In genomic region chr6:52227495-52227894, GRCh38 we compare ENCODE assay signal across 10 cellular contexts. TPM values are rescaled to one million over a fixed set of nuclear protein-coding genes. Genes with fewer than 3 reads are reported as not detected.
A peak's percentile ranks its signal among the peaks of the same experiment; 100 is the strongest.
DNase-seq lines count a peak whose midpoint lies in the region; ATAC-seq and TF ChIP-seq lines count a peak whose summit lies in the region.
"Had no signal": no experiment of that assay in that cellular context is flagged by ENCODE, and none has a peak within 500 bp of the region (broad histone marks: within the 10 kb centered on the region; RNA-seq: fewer than 3 reads in every experiment).

No MANE protein-coding gene starts in this region.

- H3K27ac Mint-ChIP-seq in activated CD8-positive, alpha-beta T cell treated with anti-CD3 and anti-CD28 coated beads, Interleukin-2, amount 10 ng/mL, durations not matched to agents 7 days and 5 days = no peak overlapping the region
- H3K27ac Mint-ChIP-seq: naive B cell had no signal

- H3K4me1 ChIP-seq in left ventricle myocardium inferior = no peaks in the 10 kb centered on the region

- no peaks in the 10 kb centered on the region for H3K36me3 ChIP-seq in left ventricle myocardium inferior

- H3K36me3 Mint-ChIP-seq in activated CD8-positive, alpha-beta T cell treated with anti-CD3 and anti-CD28 coated beads, Interleukin-2, amount 10 ng/mL, durations not matched to agents 7 days and 5 days (ENCODE audit: low read depth) = no peaks in the 10 kb centered on the region
- H3K36me3 Mint-ChIP-seq: naive B cell had no signal

- TF ChIP-seq CTCF in left ventricle myocardium inferior (IDR thresholded peaks at IDR 0.05; ENCODE audit: borderline replicate concordance) = no peak

- peak; percentile 77 for DNase-seq in activated CD8-positive, alpha-beta T cell treated with anti-CD3 and anti-CD28 coated beads, Interleukin-2, amount 10 ng/mL, durations not matched to agents 7 days and 5 days
- DNase-seq in stimulated activated CD4-positive, alpha-beta T cell treated with anti-CD3 and anti-CD28 coated beads, TNF-alpha, amount 100 ng/mL, for 24 hours (ENCODE audit: low read depth in 3 of 3) = peak; percentile 33 to 69 (median 56)
- DNase-seq in anterior cingulate cortex (lab: John Stamatoyannopoulos, UW) (no peak), left ventricle myocardium inferior (no peak), head of caudate nucleus (no peak), NCI-H1417 (lab: John Stamatoyannopoulos, UW) (no peak)
- DNase-seq: naive B cell had no signal

- POLR2A ChIA-PET in activated CD8-positive, alpha-beta T cell treated with anti-CD3 and anti-CD28 coated beads, Interleukin-2, amount 10 ng/mL, durations not matched to agents 7 days and 5 days (lab: Charles Lee) = no interaction called here

- H3K27ac ChIP-seq in left ventricle myocardium inferior (replicated peaks) = no peak overlapping the region

- peaks cover 27% of the 10 kb centered on the region for H3K4me1 Mint-ChIP-seq in activated CD8-positive, alpha-beta T cell treated with anti-CD3 and anti-CD28 coated beads, Interleukin-2, amount 10 ng/mL, durations not matched to agents 7 days and 5 days (ENCODE audit: low read depth)
- H3K4me1 Mint-ChIP-seq: naive B cell had no signal

- H3K27me3 ChIP-seq in left ventricle myocardium inferior (ENCODE audit: low read depth) = peaks cover 7% of the 10 kb centered on the region

- ATAC-seq in GM19372 (IDR thresholded peaks at IDR 0.05; ENCODE audit: low read depth, unreplicated experiment) = peak; percentile 100
- peak; percentile 99 for ATAC-seq in HG02981 (IDR thresholded peaks at IDR 0.05; ENCODE audit: unreplicated experiment)
- peak; percentile 95 for ATAC-seq in activated CD8-positive, alpha-beta T cell treated with anti-CD3 and anti-CD28 coated beads, Interleukin-2, amount 10 ng/mL, durations not matched to agents 7 days and 5 days
- ATAC-seq: Right ventricle myocardium inferior had no signal

- H3K9me3 Mint-ChIP-seq in activated CD8-positive, alpha-beta T cell treated with anti-CD3 and anti-CD28 coated beads, Interleukin-2, amount 10 ng/mL, durations not matched to agents 7 days and 5 days (ENCODE audit: insufficient read depth) = no peaks in the 10 kb centered on the region

- H3K4me3 Mint-ChIP-seq in activated CD8-positive, alpha-beta T cell treated with anti-CD3 and anti-CD28 coated beads, Interleukin-2, amount 10 ng/mL, durations not matched to agents 7 days and 5 days = no peak overlapping the region
- H3K4me3 Mint-ChIP-seq: naive B cell had no signal

- no peaks in the 10 kb centered on the region for H3K9me3 ChIP-seq in left ventricle myocardium inferior (replicated peaks)

- H3K27me3 Mint-ChIP-seq in activated CD8-positive, alpha-beta T cell treated with anti-CD3 and anti-CD28 coated beads, Interleukin-2, amount 10 ng/mL, durations not matched to agents 7 days and 5 days (ENCODE audit: low read depth) = peaks cover 57% of the 10 kb centered on the region

- intact Hi-C loops in left ventricle myocardium inferior (cut with micrococcal nuclease) = no loop called here
- intact Hi-C loops in head of caudate nucleus (cut with DNase I) = no loop called here

- no peak overlapping the region for H3K4me3 ChIP-seq in left ventricle myocardium inferior

- CTCF ChIA-PET in activated CD8-positive, alpha-beta T cell treated with anti-CD3 and anti-CD28 coated beads, Interleukin-2, amount 10 ng/mL, durations not matched to agents 7 days and 5 days (lab: Charles Lee) = interaction anchor here (1.0 to 1.4 kb wide), 2 partner anchors 14 to 36 kb away, joined by 3 read pairs; no protein-coding TSS in a partner anchor

RNA-seq across cellular contexts. Expression of gene IL17F, which starts 16.8 kb away (rescaled TPM):
- total RNA-seq in activated CD8-positive, alpha-beta T cell treated with anti-CD3 and anti-CD28 coated beads, Interleukin-2, amount 10 ng/mL, durations not matched to agents 7 days and 5 days = not detected
- total RNA-seq in left ventricle myocardium inferior = not detected
- total RNA-seq: Right ventricle myocardium inferior had no signal

RNA-seq across cellular contexts. Expression of gene IL17A, which starts 41.3 kb away (rescaled TPM):
- not detected for total RNA-seq in activated CD8-positive, alpha-beta T cell treated with anti-CD3 and anti-CD28 coated beads, Interleukin-2, amount 10 ng/mL, durations not matched to agents 7 days and 5 days
- not detected for total RNA-seq in left ventricle myocardium inferior
- total RNA-seq: Right ventricle myocardium inferior had no signal

RNA-seq across cellular contexts. Expression of gene MCM3, which starts 57.0 kb away (rescaled TPM):
- total RNA-seq in activated CD8-positive, alpha-beta T cell treated with anti-CD3 and anti-CD28 coated beads, Interleukin-2, amount 10 ng/mL, durations not matched to agents 7 days and 5 days = 100 to 1,000 TPM; 217 to 220 TPM
- 20.1 TPM for total RNA-seq in left ventricle myocardium inferior

Comparison
In these comparisons a context has a peak if more than half of its experiments do, and no peak if none do; other contexts are left out.
1. DNase-seq: peak in activated CD8-positive, alpha-beta T cell treated with anti-CD3 and anti-CD28 coated beads, Interleukin-2, amount 10 ng/mL, durations not matched to agents 7 days and 5 days (single experiment) and stimulated activated CD4-positive, alpha-beta T cell treated with anti-CD3 and anti-CD28 coated beads, TNF-alpha, amount 100 ng/mL, for 24 hours (3 of 3); none in anterior cingulate cortex (0 of 58), left ventricle myocardium inferior (single experiment), head of caudate nucleus (0 of 42) and NCI-H1417 (0 of 3).
2. RNA of gene MCM3, which starts 57.0 kb away (total RNA-seq): 217 to 220 TPM in activated CD8-positive, alpha-beta T cell treated with anti-CD3 and anti-CD28 coated beads, Interleukin-2, amount 10 ng/mL, durations not matched to agents 7 days and 5 days; 20.1 TPM in left ventricle myocardium inferior (single experiment); every median in the first group is over 10 times any median in the second.
3. Peak in every context shown above with its lines, with median percentiles within 50 percentile points of each other: ATAC-seq.